1 cellular context compared by ENCODE assay signal in the genomic region with DNA sequence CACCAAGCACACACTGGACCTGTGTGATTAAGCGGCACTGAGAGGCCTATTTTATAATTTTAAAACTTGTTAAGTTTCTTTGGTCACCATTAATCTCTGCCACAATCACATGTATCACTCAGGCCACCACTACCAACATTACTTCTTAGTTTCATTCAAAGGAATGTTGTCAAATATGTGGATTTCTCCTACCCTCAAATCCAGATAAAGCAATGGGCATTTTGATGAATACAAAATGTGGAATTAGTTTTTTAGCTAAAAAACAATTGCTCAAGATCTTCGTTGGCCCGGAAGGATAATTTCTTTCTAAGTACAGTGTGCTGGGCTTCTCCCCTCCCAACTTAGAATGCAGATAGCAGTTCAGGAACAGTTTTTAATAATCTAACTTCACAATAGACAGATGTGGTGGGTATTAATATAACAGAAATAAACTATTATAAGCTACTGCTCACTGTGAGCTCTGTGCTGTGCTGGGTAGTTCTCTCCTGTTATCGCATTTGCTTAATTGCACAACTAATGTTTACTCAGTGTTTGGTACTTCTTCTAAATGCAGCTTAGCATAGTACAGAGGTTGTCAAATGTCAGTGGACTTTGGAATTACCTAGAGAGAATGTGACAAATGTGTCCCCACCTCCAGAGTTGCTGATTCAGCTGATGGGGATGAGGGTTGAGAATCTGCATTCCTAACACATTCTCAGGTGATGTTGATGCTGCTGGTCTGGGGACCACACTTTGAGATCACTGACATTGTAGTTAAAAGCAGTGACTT.
TF ChIP-seq lines count a peak whose summit lies in the region.

No MANE protein-coding gene starts in this region.

TF ChIP-seq in liver, 16 proteins besides CTCF, POLR2A, EP300 and RAD21 (continued from another document):
- TF ChIP-seq, protein P1, sequence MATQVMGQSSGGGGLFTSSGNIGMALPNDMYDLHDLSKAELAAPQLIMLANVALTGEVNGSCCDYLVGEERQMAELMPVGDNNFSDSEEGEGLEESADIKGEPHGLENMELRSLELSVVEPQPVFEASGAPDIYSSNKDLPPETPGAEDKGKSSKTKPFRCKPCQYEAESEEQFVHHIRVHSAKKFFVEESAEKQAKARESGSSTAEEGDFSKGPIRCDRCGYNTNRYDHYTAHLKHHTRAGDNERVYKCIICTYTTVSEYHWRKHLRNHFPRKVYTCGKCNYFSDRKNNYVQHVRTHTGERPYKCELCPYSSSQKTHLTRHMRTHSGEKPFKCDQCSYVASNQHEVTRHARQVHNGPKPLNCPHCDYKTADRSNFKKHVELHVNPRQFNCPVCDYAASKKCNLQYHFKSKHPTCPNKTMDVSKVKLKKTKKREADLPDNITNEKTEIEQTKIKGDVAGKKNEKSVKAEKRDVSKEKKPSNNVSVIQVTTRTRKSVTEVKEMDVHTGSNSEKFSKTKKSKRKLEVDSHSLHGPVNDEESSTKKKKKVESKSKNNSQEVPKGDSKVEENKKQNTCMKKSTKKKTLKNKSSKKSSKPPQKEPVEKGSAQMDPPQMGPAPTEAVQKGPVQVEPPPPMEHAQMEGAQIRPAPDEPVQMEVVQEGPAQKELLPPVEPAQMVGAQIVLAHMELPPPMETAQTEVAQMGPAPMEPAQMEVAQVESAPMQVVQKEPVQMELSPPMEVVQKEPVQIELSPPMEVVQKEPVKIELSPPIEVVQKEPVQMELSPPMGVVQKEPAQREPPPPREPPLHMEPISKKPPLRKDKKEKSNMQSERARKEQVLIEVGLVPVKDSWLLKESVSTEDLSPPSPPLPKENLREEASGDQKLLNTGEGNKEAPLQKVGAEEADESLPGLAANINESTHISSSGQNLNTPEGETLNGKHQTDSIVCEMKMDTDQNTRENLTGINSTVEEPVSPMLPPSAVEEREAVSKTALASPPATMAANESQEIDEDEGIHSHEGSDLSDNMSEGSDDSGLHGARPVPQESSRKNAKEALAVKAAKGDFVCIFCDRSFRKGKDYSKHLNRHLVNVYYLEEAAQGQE (IDR thresholded peaks at IDR 0.05), result peak; percentile 82
- TF ChIP-seq SP1 (IDR thresholded peaks at IDR 0.05) (peak; percentile 99), RXRA (IDR thresholded peaks at IDR 0.05) (peak; percentile 98)
